In the genomic region with DNA sequence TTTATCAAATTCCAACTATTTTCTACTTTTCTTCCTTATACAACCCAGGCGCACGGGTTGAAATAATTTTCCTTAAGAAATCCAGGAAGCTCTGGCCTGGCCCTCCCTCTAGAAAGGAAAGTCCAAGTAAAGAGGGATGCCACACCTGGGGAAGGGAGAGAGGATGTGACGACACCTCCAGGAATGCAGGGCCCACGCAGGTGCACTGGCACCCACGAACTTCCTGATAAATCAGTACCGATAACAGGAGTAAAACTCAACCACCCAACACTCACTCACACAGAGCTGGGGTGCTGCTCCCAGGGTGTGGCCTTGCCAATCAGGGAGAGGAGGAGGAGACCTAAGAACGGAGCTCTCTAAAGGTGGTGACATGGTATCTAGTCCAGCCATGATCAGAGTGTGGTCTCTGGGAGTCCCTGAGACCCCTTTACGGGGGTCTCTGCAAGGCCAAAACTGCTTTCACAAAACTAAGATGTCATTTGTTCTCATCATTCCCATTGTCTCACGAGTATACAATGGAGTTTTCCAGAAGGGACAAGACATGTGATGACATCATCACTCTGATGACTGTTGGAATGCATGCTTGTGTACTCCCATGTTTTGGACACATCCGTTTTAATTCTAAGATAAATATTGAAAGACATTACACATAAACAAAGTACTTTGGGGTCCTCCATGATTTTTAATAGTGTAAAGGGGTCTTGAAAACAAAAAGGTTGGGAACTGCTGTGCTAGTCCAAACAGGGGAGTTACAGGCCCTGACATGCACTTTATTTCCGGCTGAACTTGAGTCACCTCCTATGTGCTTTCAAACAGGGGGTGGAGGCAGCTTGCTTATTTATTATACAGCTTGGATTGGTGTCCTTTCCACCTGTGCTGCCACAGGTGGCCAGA, we compare ENCODE assay signal across 7 cellular contexts. TPM values are rescaled to one million over a fixed set of nuclear protein-coding genes. Genes with fewer than 3 reads are reported as not detected.
A peak's percentile ranks its signal among the peaks of the same experiment; 100 is the strongest.
DNase-seq lines count a peak whose midpoint lies in the region; ATAC-seq and TF ChIP-seq lines count a peak whose summit lies in the region.

No MANE protein-coding gene starts in this region.

- no peak overlapping the region for H3K4me3 ChIP-seq in smooth muscle cell

- H3K79me2 ChIP-seq in smooth muscle cell (ENCODE audit: low read depth) = peaks cover 4% of the 10 kb centered on the region

- H3K27ac ChIP-seq in VCaP = peak overlapping the region; percentile 96
- peak overlapping the region; percentile 85 for H3K27ac ChIP-seq in smooth muscle cell (ENCODE audit: low read depth)

- peaks cover 32% of the 10 kb centered on the region for H3K4me1 Mint-ChIP-seq in HFFc6 (ENCODE audit: low read depth)

- no peaks in the 10 kb centered on the region for H3K36me3 Mint-ChIP-seq in HFFc6 (ENCODE audit: low read depth)

- H3K4me2 ChIP-seq in smooth muscle cell = no peak overlapping the region

- no peak overlapping the region for H2AFZ ChIP-seq in smooth muscle cell (ENCODE audit: low read depth)

- peak overlapping the region; percentile 75 for H3K9ac ChIP-seq in smooth muscle cell (ENCODE audit: low read depth)

- peaks cover 13% of the 10 kb centered on the region for H3K27me3 ChIP-seq in smooth muscle cell (ENCODE audit: low read depth)

- TF ChIP-seq CTCF in HFFc6 (IDR thresholded peaks at IDR 0.05) (no peak), VCaP (conservative IDR thresholded peaks at IDR 0.05) (no peak), smooth muscle cell (IDR thresholded peaks at IDR 0.05; ENCODE audit: borderline replicate concordance, insufficient read depth, poor library complexity, severe bottlenecking) (no peak)

- intact Hi-C loops in left colon (cut with DNase I, micrococcal nuclease) = no loop called here

- DNase-seq in HFFc6 = no peak
- peak; percentile 57 to 79 for DNase-seq in left colon
- no peak for DNase-seq in smooth muscle cell (lab: John Stamatoyannopoulos, UW; ENCODE audit: unreplicated experiment)
- no peak for DNase-seq in activated CD4-positive, alpha-beta T cell treated with anti-CD3 and anti-CD28 coated beads, Interleukin-2, amount 50 U/mL, for 4 hours
- DNase-seq in activated effector memory CD4-positive, alpha-beta T cell treated with Interleukin-2 at 50 U/mL for 16 hours = no peak

- H3K4me1 ChIP-seq in smooth muscle cell (ENCODE audit: low read depth) = peaks cover 34% of the 10 kb centered on the region

- peak overlapping the region; percentile 86; the same call in 1 of the 2 replicates for H3K27ac Mint-ChIP-seq in HFFc6

- H3K36me3 ChIP-seq in smooth muscle cell (ENCODE audit: low read depth) = no peaks in the 10 kb centered on the region

- no peaks in the 10 kb centered on the region for H3K9me3 ChIP-seq in smooth muscle cell (replicated peaks; ENCODE audit: low read depth)

- H3F3A ChIP-seq in smooth muscle cell (ENCODE audit: low read depth) = peaks cover 23% of the 10 kb centered on the region

- H4K20me1 ChIP-seq in smooth muscle cell (ENCODE audit: low read depth) = peaks cover 2% of the 10 kb centered on the region

- H3K4me3 Mint-ChIP-seq in HFFc6 = no peak overlapping the region

- WGBS in smooth muscle cell (ENCODE audit: low lambda C conversion rate) = 81% methylated on average over 11 of the region's 11 CpGs

- H3K27me3 Mint-ChIP-seq in HFFc6 (ENCODE audit: insufficient read depth) = no peaks in the 10 kb centered on the region

- ATAC-seq in left colon (peak; percentile 41), GM21737 (IDR thresholded peaks at IDR 0.05; ENCODE audit: unreplicated experiment) (no peak)

- H3K9me3 Mint-ChIP-seq in HFFc6 = no peaks in the 10 kb centered on the region

RNA-seq across cellular contexts. Expression of gene PARD6B, which starts 2.2 kb away (rescaled TPM):
- under 1 TPM; 0.24 to 0.68 (median 0.51) TPM for total RNA-seq in HFFc6 (2021; fragmentation: NEBNext Ultra II Directional; extraction: Animal tissue kit (Norgen Biotek cat#: 25700))
- total RNA-seq in left colon (10 to 100 TPM; 19.8 to 38.4 TPM), smooth muscle cell (4.6 and 6.5 TPM in 2 replicates)
- 0.26 and 1.7 TPM in 2 replicates for polyA plus RNA-seq in smooth muscle cell

RNA-seq across cellular contexts. Expression of gene RIPOR3, which starts 37.9 kb away (rescaled TPM):
- under 1 TPM; 0.07 to 0.25 (median 0.11) TPM for total RNA-seq in HFFc6 (2021; fragmentation: NEBNext Ultra II Directional; extraction: Animal tissue kit (Norgen Biotek cat#: 25700))
- total RNA-seq in left colon (1 to 10 TPM; 3.2 to 3.9 TPM), smooth muscle cell (0.18 and 0.40 TPM in 2 replicates)
- 1.2 and 4.9 TPM in 2 replicates for polyA plus RNA-seq in smooth muscle cell

Comparison
In these comparisons a context has a peak if more than half of its experiments do, and no peak if none do; other contexts are left out.
1. DNase-seq: peak in left colon (2 of 2); none in HFFc6 (single experiment), smooth muscle cell (single experiment), activated CD4-positive, alpha-beta T cell treated with anti-CD3 and anti-CD28 coated beads, Interleukin-2, amount 50 U/mL, for 4 hours (0 of 2) and activated effector memory CD4-positive, alpha-beta T cell treated with Interleukin-2 at 50 U/mL for 16 hours (single experiment).